1 cellular context compared by ENCODE assay signal in genomic region chr10:117442944-117443676, GRCh38.
TF ChIP-seq lines count a peak whose summit lies in the region.

No MANE protein-coding gene starts in this region.

TF ChIP-seq in HEK293, 187 proteins besides CTCF, POLR2A, EP300 and RAD21 (continued from another document and continues in another):
- TF ChIP-seq ZBTB11 (tag by site-specific recombination; conservative IDR thresholded peaks at IDR 0.05; ENCODE audit: low read depth) (no peak), ZNF423 (tag by site-specific recombination; IDR thresholded peaks at IDR 0.05) (no peak), YY1 (tag by site-specific recombination; IDR thresholded peaks at IDR 0.05) (no peak), KLF16 (tag by site-specific recombination; IDR thresholded peaks at IDR 0.05) (no peak), TCF7L2 (IDR thresholded peaks at IDR 0.05; ENCODE audit: borderline replicate concordance, low read depth, low read length) (no peak), ZBTB8A (tag by site-specific recombination; IDR thresholded peaks at IDR 0.05) (peak; percentile 81), ZNF324 (tag by site-specific recombination; IDR thresholded peaks at IDR 0.05) (peak; percentile 20; the same call in 1 of the 2 replicates), ZNF600 (tag by site-specific recombination; IDR thresholded peaks at IDR 0.05) (no peak; the same call in 1 of the 2 replicates), PATZ1 (tag by site-specific recombination; IDR thresholded peaks at IDR 0.05) (peak; percentile 81), REPIN1 (tag by site-specific recombination; IDR thresholded peaks at IDR 0.05; ENCODE audit: low read depth) (no peak), ZNF114 (tag by site-specific recombination; IDR thresholded peaks at IDR 0.05) (no peak), ZNF777 (tag by site-specific recombination; IDR thresholded peaks at IDR 0.05; ENCODE audit: borderline replicate concordance) (no peak), ZNF670 (tag by site-specific recombination; IDR thresholded peaks at IDR 0.05; ENCODE audit: low read depth) (no peak), ZNF155 (tag by site-specific recombination; IDR thresholded peaks at IDR 0.05) (no peak), SETDB1 (IDR thresholded peaks at IDR 0.05; ENCODE audit: insufficient read length, low read length) (no peak), MEIS1 (CRISPR knock-in tag; IDR thresholded peaks at IDR 0.05; ENCODE audit: borderline replicate concordance) (no peak), ZNF558 (tag by site-specific recombination; IDR thresholded peaks at IDR 0.05) (no peak), PRDM6 (tag by site-specific recombination; IDR thresholded peaks at IDR 0.05) (no peak), ZXDB (tag by site-specific recombination; IDR thresholded peaks at IDR 0.05) (no peak), SP7 (tag by site-specific recombination; IDR thresholded peaks at IDR 0.05) (peak; percentile 46; the same call in 1 of the 2 replicates), ZSCAN4 (tag by site-specific recombination; IDR thresholded peaks at IDR 0.05) (no peak), AEBP2 (tag by site-specific recombination; IDR thresholded peaks at IDR 0.05; ENCODE audit: borderline replicate concordance) (no peak), ZNF138 (tag by site-specific recombination; IDR thresholded peaks at IDR 0.05; ENCODE audit: borderline replicate concordance) (no peak), ZNF629 (tag by site-specific recombination; IDR thresholded peaks at IDR 0.05) (peak; percentile 42), ZNF549 (tag by site-specific recombination; IDR thresholded peaks at IDR 0.05) (no peak), OVOL3 (tag by site-specific recombination; IDR thresholded peaks at IDR 0.05) (no peak), ZNF677 (tag by site-specific recombination; IDR thresholded peaks at IDR 0.05) (no peak), ZNF23 (tag by site-specific recombination; IDR thresholded peaks at IDR 0.05; ENCODE audit: borderline replicate concordance) (no peak), INSM2 (tag by site-specific recombination; IDR thresholded peaks at IDR 0.05) (no peak), ZNF660 (tag by site-specific recombination; IDR thresholded peaks at IDR 0.05) (peak; percentile 66), ATF2 (tag by site-specific recombination; IDR thresholded peaks at IDR 0.05; ENCODE audit: low read depth) (no peak), ZNF488 (tag by site-specific recombination; IDR thresholded peaks at IDR 0.05) (no peak), ZNF426 (tag by site-specific recombination; IDR thresholded peaks at IDR 0.05) (no peak), SCRT1 (tag by site-specific recombination; IDR thresholded peaks at IDR 0.05; ENCODE audit: borderline replicate concordance) (no peak), ZNF449 (tag by site-specific recombination; IDR thresholded peaks at IDR 0.05) (no peak), ZNF280D (tag by site-specific recombination; IDR thresholded peaks at IDR 0.05) (0 out of 2 replicates have a peak, but pooled peaks have one; percentile 24), ZBTB6 (tag by site-specific recombination; IDR thresholded peaks at IDR 0.05) (no peak), ZNF112 (tag by site-specific recombination; IDR thresholded peaks at IDR 0.05) (no peak), OSR2 (tag by site-specific recombination; IDR thresholded peaks at IDR 0.05) (no peak), ZBTB17 (tag by site-specific recombination; IDR thresholded peaks at IDR 0.05) (no peak), ZNF211 (tag by site-specific recombination; IDR thresholded peaks at IDR 0.05; ENCODE audit: low read depth) (no peak), ZNF174 (tag by site-specific recombination; IDR thresholded peaks at IDR 0.05) (no peak), ZFP3 (tag by site-specific recombination; IDR thresholded peaks at IDR 0.05; ENCODE audit: low read depth) (no peak)
